ENCODE assay signal across 1 cellular context in genomic region chr9:251398-251797, GRCh38.
TF ChIP-seq lines count a peak whose summit lies in the region.

No MANE protein-coding gene starts in this region.

TF ChIP-seq in K562, 482 proteins besides CTCF, POLR2A, EP300 and RAD21 (continued from another document):
- TF ChIP-seq THRA (IDR thresholded peaks at IDR 0.05) (no peak), TFAM (CRISPR knock-in tag; conservative IDR thresholded peaks at IDR 0.05) (no peak), HINFP (tag; conservative IDR thresholded peaks at IDR 0.05; ENCODE audit: low read depth) (no peak), RBM17 (IDR thresholded peaks at IDR 0.05; ENCODE audit: borderline replicate concordance, low read depth, low read length) (no peak), KDM1A (IDR thresholded peaks at IDR 0.05) (peak; percentile 54 to 59; a peak in 3 of 4 replicates), POU5F1 (IDR thresholded peaks at IDR 0.05; ENCODE audit: borderline replicate concordance, low read depth, low read length, partially characterized antibody) (no peak), NUFIP1 (IDR thresholded peaks at IDR 0.05; ENCODE audit: partially characterized antibody) (no peak), ZNF239 (CRISPR knock-in tag; IDR thresholded peaks at IDR 0.05) (no peak; the same call in 1 of the 2 replicates), PTRF (tag; IDR thresholded peaks at IDR 0.05) (no peak), CEBPZ (IDR thresholded peaks at IDR 0.05; ENCODE audit: borderline replicate concordance, low read depth, low read length) (no peak), ZNF23 (CRISPR knock-in tag; IDR thresholded peaks at IDR 0.05) (no peak), MAZ (CRISPR knock-in tag; conservative IDR thresholded peaks at IDR 0.05 in 1 of 2, IDR thresholded peaks at IDR 0.05 in 1 of 2) (peak in 1 of 2 experiments; percentile 30; a peak in 1 of 4 replicates), NFE2 (IDR thresholded peaks at IDR 0.05; ENCODE audit: low read depth) (no peak), SFPQ (IDR thresholded peaks at IDR 0.05; ENCODE audit: low read depth, low read length) (no peak), ZNF740 (CRISPR knock-in tag; IDR thresholded peaks at IDR 0.05) (no peak), ZNF740 (tag; IDR thresholded peaks at IDR 0.05) (no peak), STAT5A (IDR thresholded peaks at IDR 0.05; ENCODE audit: borderline replicate concordance, low read length) (peak; percentile 84), FOXJ3 (CRISPR knock-in tag; IDR thresholded peaks at IDR 0.05) (no peak), ETS2 (tag; IDR thresholded peaks at IDR 0.05; ENCODE audit: borderline replicate concordance, poor library complexity, severe bottlenecking) (no peak), E2F4 (CRISPR knock-in tag; IDR thresholded peaks at IDR 0.05; ENCODE audit: low read depth) (no peak), SIRT6 (IDR thresholded peaks at IDR 0.05; ENCODE audit: low read depth, low read length) (no peak), ZBTB26 (CRISPR knock-in tag; IDR thresholded peaks at IDR 0.05) (no peak), GTF3C2 (IDR thresholded peaks at IDR 0.05; ENCODE audit: borderline replicate concordance, extremely low read depth, insufficient read length) (no peak), HEY1 (CRISPR knock-in tag; IDR thresholded peaks at IDR 0.05; ENCODE audit: borderline replicate concordance) (peak; percentile 38; the same call in 1 of the 2 replicates), SUPT5H (IDR thresholded peaks at IDR 0.05) (no peak), ZNF3 (CRISPR knock-in tag; IDR thresholded peaks at IDR 0.05) (no peak), ZBTB7A (IDR thresholded peaks at IDR 0.05; ENCODE audit: borderline replicate concordance, control insufficient read depth, low read depth, low read length) (no peak), STAT6 (CRISPR knock-in tag; IDR thresholded peaks at IDR 0.05) (no peak), PML (IDR thresholded peaks at IDR 0.05; ENCODE audit: low read length) (peak; percentile 90), ZFP91 (CRISPR knock-in tag; IDR thresholded peaks at IDR 0.05) (no peak), ZC3H11A (IDR thresholded peaks at IDR 0.05; ENCODE audit: low read depth, low read length) (no peak), NCOA1 (IDR thresholded peaks at IDR 0.05; ENCODE audit: low read depth) (peak; percentile 73), ZNF79 (CRISPR knock-in tag; IDR thresholded peaks at IDR 0.05; ENCODE audit: low read depth) (no peak)
